In genomic region chr16:83068686-83069085, GRCh38 we compare ENCODE assay signal across 12 cellular contexts.
DNase-seq lines count a peak whose midpoint lies in the region; ATAC-seq lines count a peak whose summit lies in the region.
"Had no signal": no experiment of that assay in that cellular context is flagged by ENCODE, and none has a peak within 500 bp of the region (broad histone marks: within the 10 kb centered on the region; RNA-seq: fewer than 3 reads in every experiment).

No MANE protein-coding gene starts in this region.

- no peak for ATAC-seq in GM18868 (IDR thresholded peaks at IDR 0.05; ENCODE audit: unreplicated experiment)
- ATAC-seq: activated T-helper 17 cell treated with anti-CD3 and anti-CD28 coated beads, Interleukin-2, amount 50 U/mL, for 72 hours had no signal

- DNase-seq in EH (ENCODE audit: low read depth) (peak; percentile 57), NCI-H1092 treated with DMSO at 0.1 percent for 48 hours (lab: John Stamatoyannopoulos, UW) (peak; percentile 59), dermis microvascular lymphatic vessel endothelial cell (ENCODE audit: low read depth in 2 of 2) (peak; percentile 74 to 83), midbrain (lab: John Stamatoyannopoulos, UW) (peak; percentile 5), NCI-H2029 treated with DMSO at 0.1 percent for 48 hours (lab: John Stamatoyannopoulos, UW) (no peak), middle frontal gyrus (ENCODE audit: extremely low spot score, low spot score) (no peak)
- no peak for DNase-seq in stimulated activated CD4-positive, alpha-beta T cell treated with anti-CD3 and anti-CD28 coated beads, Interleukin-4, amount 100 ng/mL, for 4 hours
- DNase-seq: activated B cell treated with CpG ODN at 0.5 μM for 24 hours; RPMI8226; stimulated activated CD4-positive, alpha-beta T cell treated with anti-CD3 and anti-CD28 coated beads, Interleukin-2, amount 100 ng/mL, for 48 hours had no signal

Comparison
In these comparisons a context has a peak if more than half of its experiments do, and no peak if none do; other contexts are left out.
1. DNase-seq: peak in EH (single experiment), NCI-H1092 treated with DMSO at 0.1 percent for 48 hours (single experiment), dermis microvascular lymphatic vessel endothelial cell (2 of 2) and midbrain (single experiment); none in NCI-H2029 treated with DMSO at 0.1 percent for 48 hours (single experiment), stimulated activated CD4-positive, alpha-beta T cell treated with anti-CD3 and anti-CD28 coated beads, Interleukin-4, amount 100 ng/mL, for 4 hours (0 of 2) and middle frontal gyrus (single experiment).